16 cellular contexts compared by ENCODE assay signal in genomic region chr7:48179631-48180030, GRCh38. TPM values are rescaled to one million over a fixed set of nuclear protein-coding genes. Genes with fewer than 3 reads are reported as not detected.
DNase-seq lines count a peak whose midpoint lies in the region; ATAC-seq, FAIRE-seq and TF ChIP-seq lines count a peak whose summit lies in the region.
"Had no signal": no experiment of that assay in that cellular context is flagged by ENCODE, and none has a peak within 500 bp of the region (broad histone marks: within the 10 kb centered on the region; RNA-seq: fewer than 3 reads in every experiment).

No MANE protein-coding gene starts in this region.

- H2BK120ac ChIP-seq in H1 (replicated peaks; ENCODE audit: low read depth, low read length) = no peak overlapping the region

- no peaks in the 10 kb centered on the region for H3K9me3 ChIP-seq in SK-N-SH
- no peaks in the 10 kb centered on the region for H3K9me3 ChIP-seq in H1 (ENCODE audit: insufficient read depth in 2 of 2, low read depth in 1 of 2, low read length in 1 of 2)
- H3K9me3 ChIP-seq in neural progenitor cell (ENCODE audit: low read depth) = no peaks in the 10 kb centered on the region
- H3K9me3 ChIP-seq: BLaER1, HAP-1 had no signal

- no peak overlapping the region for H3K14ac ChIP-seq in H1 (ENCODE audit: insufficient read length)

- H4K8ac ChIP-seq in H1 (ENCODE audit: extremely low read depth, insufficient read depth, low read length) = no peak overlapping the region

- H3K27me3 Mint-ChIP-seq in neural progenitor cell (ENCODE audit: insufficient read depth, low read depth) = no peaks in the 10 kb centered on the region
- H3K27me3 Mint-ChIP-seq in mesothelial cell of epicardium (ENCODE audit: low read depth) = no peaks in the 10 kb centered on the region

- H3K23ac ChIP-seq in H1 (ENCODE audit: insufficient read length) = no peak overlapping the region

- H3K4me1 Mint-ChIP-seq in neural progenitor cell = peaks cover 30% of the 10 kb centered on the region
- H3K4me1 Mint-ChIP-seq in mesothelial cell of epicardium = peaks cover 5% of the 10 kb centered on the region
- H3K4me1 Mint-ChIP-seq: CD14-positive monocyte had no signal

- H4K91ac ChIP-seq in H1 (replicated peaks; ENCODE audit: insufficient read length, low read length) = no peak overlapping the region

- H3K4ac ChIP-seq in H1 (replicated peaks; ENCODE audit: insufficient read length, low read depth, low read length) = no peak overlapping the region

- no peak overlapping the region for H3K4me2 ChIP-seq in SK-N-SH
- no peak overlapping the region for H3K4me2 ChIP-seq in H1 (ENCODE audit: insufficient read depth in 1 of 2, low read depth in 2 of 2, low read length in 2 of 2)
- H3K4me2 ChIP-seq in neural progenitor cell = no peak overlapping the region
- H3K4me2 ChIP-seq: BLaER1 had no signal

- no peaks in the 10 kb centered on the region for H3K79me2 ChIP-seq in SK-N-SH (ENCODE audit: insufficient read depth)
- H3K79me2 ChIP-seq in H1 (ENCODE audit: control insufficient read depth in 1 of 2, insufficient read depth in 2 of 2, low read length in 2 of 2) = no peaks in the 10 kb centered on the region
- no peaks in the 10 kb centered on the region for H3K79me2 ChIP-seq in neural progenitor cell (ENCODE audit: low read depth)

- H4K5ac ChIP-seq in H1 (ENCODE audit: insufficient read length, low read depth, low read length) = no peak overlapping the region

- TF ChIP-seq CTCF in SK-N-SH (IDR thresholded peaks at IDR 0.05) = no peak
- TF ChIP-seq CTCF in H1 (IDR thresholded peaks at IDR 0.05; ENCODE audit: control extremely low read depth in 1 of 3, insufficient read depth in 1 of 3, low read depth in 1 of 3, low read length in 3 of 3) = no peak
- no peak for TF ChIP-seq CTCF in neural progenitor cell (IDR thresholded peaks at IDR 0.05)
- no peak for TF ChIP-seq CTCF in mesothelial cell of epicardium (IDR thresholded peaks at IDR 0.05; ENCODE audit: unreplicated experiment)

- H2BK20ac ChIP-seq in H1 (ENCODE audit: low read length) = no peak overlapping the region

- CTCF ChIA-PET in SK-N-SH (lab: Yijun Ruan, JAX) = interaction anchor here (0.8 to 1.0 kb wide), 2 partner anchors 11 to 16 kb away, joined by 3 read pairs; no protein-coding TSS in a partner anchor
- CTCF ChIA-PET in H1 (lab: Charles Lee; ENCODE audit: partially characterized antibody) = no interaction called here

- peaks cover 10% of the 10 kb centered on the region for H3F3A ChIP-seq in SK-N-SH (replicated peaks; ENCODE audit: insufficient read depth)
- no peaks in the 10 kb centered on the region for H3F3A ChIP-seq in neural progenitor cell (ENCODE audit: low read depth)

- no peak for DNase-seq in SK-N-SH
- DNase-seq in H1 (ENCODE audit: low read depth in 1 of 2, low spot score in 2 of 2) = no peak
- no peak for DNase-seq in neural progenitor cell (ENCODE audit: low spot score)
- no peak for DNase-seq in urothelium cell line (ENCODE audit: low spot score)
- no peak for DNase-seq in mesothelial cell of epicardium (ENCODE audit: low spot score in 2 of 2, unreplicated experiment in 2 of 2)
- DNase-seq in HT-29 (ENCODE audit: low spot score) = no peak
- DNase-seq: 8988T; CD4-positive, alpha-beta memory T cell; DMS153; DMS79; GF-D8 had no signal

- H4K20me1 ChIP-seq in SK-N-SH (ENCODE audit: insufficient read depth) (no peaks in the 10 kb centered on the region), H1 (replicated peaks in 1 of 2; ENCODE audit: control insufficient read depth in 1 of 2, insufficient read depth in 2 of 2, low read length in 2 of 2) (no peaks in the 10 kb centered on the region), neural progenitor cell (ENCODE audit: low read depth) (no peaks in the 10 kb centered on the region)
- H4K20me1 ChIP-seq: BLaER1 had no signal

- TF ChIP-seq POLR2A in H1 (IDR thresholded peaks at IDR 0.05; ENCODE audit: control extremely low read depth in 1 of 2, low read depth in 2 of 2, low read length in 2 of 2) = no peak

- no peak overlapping the region for H2AFZ ChIP-seq in SK-N-SH (ENCODE audit: low read depth)
- no peak overlapping the region for H2AFZ ChIP-seq in H1 (ENCODE audit: low read length)
- peak overlapping the region; percentile 26 for H2AFZ ChIP-seq in neural progenitor cell (replicated peaks)

- peak; percentile 18; the same call in 1 of the 3 replicates for ATAC-seq in SK-N-SH treated with all-trans-retinoic acid at 6 μM for 48 hours
- no peak for ATAC-seq in HG02610 (IDR thresholded peaks at IDR 0.05; ENCODE audit: unreplicated experiment)

- H3K23me2 ChIP-seq in H1 (ENCODE audit: low read depth, low read length) = no peaks in the 10 kb centered on the region

- TF ChIP-seq RAD21 in SK-N-SH (IDR thresholded peaks at IDR 0.05; ENCODE audit: low read length) (no peak), H1 (IDR thresholded peaks at IDR 0.05 in 1 of 2, conservative IDR thresholded peaks at IDR 0.05 in 1 of 2; ENCODE audit: low read depth in 2 of 2, low read length in 2 of 2) (no peak)

- H3K4me1 ChIP-seq in SK-N-SH (ENCODE audit: control insufficient read depth in 1 of 2, insufficient read depth in 2 of 2, low read depth in 1 of 2, low read length in 1 of 2) (peaks cover 0 to 20% of the 10 kb centered on the region in 2 experiments; a peak in 1 of 4 replicates), H1 (replicated peaks in 1 of 4; ENCODE audit: control insufficient read depth in 3 of 4, insufficient read depth in 4 of 4, low read length in 3 of 4) (peaks cover 0 to 23% (median 10%) of the 10 kb centered on the region in 4 experiments; a peak in 4 of 7 replicates), neural progenitor cell (peaks cover 11% of the 10 kb centered on the region)
- H3K4me1 ChIP-seq: BLaER1 had no signal

- H2AK5ac ChIP-seq in H1 (ENCODE audit: low read depth, low read length) = no peak overlapping the region

- no peaks in the 10 kb centered on the region for H3K36me3 Mint-ChIP-seq in neural progenitor cell
- no peaks in the 10 kb centered on the region for H3K36me3 Mint-ChIP-seq in mesothelial cell of epicardium
- H3K36me3 Mint-ChIP-seq: CD4-positive, alpha-beta memory T cell had no signal

- H3K4me3 Mint-ChIP-seq in neural progenitor cell = no peak overlapping the region
- H3K4me3 Mint-ChIP-seq in mesothelial cell of epicardium = no peak overlapping the region
- H3K4me3 Mint-ChIP-seq: CD4-positive, alpha-beta memory T cell had no signal

- no peak overlapping the region for H3K9ac ChIP-seq in SK-N-SH
- H3K9ac ChIP-seq in H1 (replicated peaks in 1 of 4; ENCODE audit: extremely low read depth in 1 of 4, low read depth in 3 of 4, low read length in 3 of 4) = no peak overlapping the region
- H3K9ac ChIP-seq in neural progenitor cell = no peak overlapping the region
- H3K9ac ChIP-seq: BLaER1 had no signal

- H3K27ac ChIP-seq in SK-N-SH (ENCODE audit: low read depth in 2 of 2, low read length in 1 of 2) (no peak overlapping the region), H1 (ENCODE audit: low read depth, low read length) (no peak overlapping the region), neural progenitor cell (no peak overlapping the region)
- H3K27ac ChIP-seq: BLaER1 had no signal

- H2BK15ac ChIP-seq in H1 (ENCODE audit: low read length) = no peak overlapping the region

- H3K4me3 ChIP-seq in SK-N-SH (ENCODE audit: low read depth in 2 of 2, low read length in 1 of 2) (no peak overlapping the region), H1 (ENCODE audit: extremely low read depth in 1 of 4, insufficient read depth in 2 of 4, low read depth in 3 of 4, low read length in 4 of 4) (no peak overlapping the region), neural progenitor cell (no peak overlapping the region)
- H3K4me3 ChIP-seq: BLaER1, HAP-1 had no signal

- H3K9me3 Mint-ChIP-seq in neural progenitor cell = no peaks in the 10 kb centered on the region
- H3K9me3 Mint-ChIP-seq in mesothelial cell of epicardium = no peaks in the 10 kb centered on the region
- H3K9me3 Mint-ChIP-seq: CD14-positive monocyte; CD4-positive, alpha-beta memory T cell had no signal

- peaks cover 22% of the 10 kb centered on the region; the same call in 1 of the 2 replicates for H3K27me3 ChIP-seq in SK-N-SH (ENCODE audit: insufficient read depth)
- peaks cover 0 to 5% (median 2%) of the 10 kb centered on the region in 4 experiments; a peak in 1 of 7 replicates for H3K27me3 ChIP-seq in H1 (replicated peaks in 1 of 4; ENCODE audit: control insufficient read depth in 3 of 4, extremely low read depth in 1 of 4, insufficient read depth in 3 of 4, low read length in 3 of 4)
- no peaks in the 10 kb centered on the region for H3K27me3 ChIP-seq in neural progenitor cell
- H3K27me3 ChIP-seq: BLaER1 had no signal

- no peak overlapping the region for H2BK5ac ChIP-seq in H1 (ENCODE audit: low read depth, low read length)

- H3K79me1 ChIP-seq in H1 (ENCODE audit: low read depth, low read length) = no peaks in the 10 kb centered on the region

- POLR2A ChIA-PET in SK-N-SH (lab: Yijun Ruan, JAX) = no interaction called here
- POLR2A ChIA-PET in H1 (lab: Charles Lee; ENCODE audit: partially characterized antibody) = no interaction called here

- no peak overlapping the region for H3K27ac Mint-ChIP-seq in neural progenitor cell
- no peak overlapping the region for H3K27ac Mint-ChIP-seq in mesothelial cell of epicardium
- H3K27ac Mint-ChIP-seq: CD4-positive, alpha-beta memory T cell had no signal

- no peaks in the 10 kb centered on the region for H3K9me2 ChIP-seq in SK-N-SH

- TF ChIP-seq EP300 in SK-N-SH (IDR thresholded peaks at IDR 0.05; ENCODE audit: borderline replicate concordance in 1 of 2, low read depth in 1 of 2, low read length in 1 of 2) (no peak), H1 (IDR thresholded peaks at IDR 0.05; ENCODE audit: borderline replicate concordance in 1 of 2, low read depth in 2 of 2, low read length in 2 of 2) (no peak)

- no peak overlapping the region for H2BK12ac ChIP-seq in H1 (ENCODE audit: low read depth, low read length)

- FAIRE-seq in H1 (lab: Jason Lieb, UNC) (no peak), urothelium cell line (lab: Jason Lieb, UNC) (peak; percentile 9)

- H3K56ac ChIP-seq in H1 (replicated peaks; ENCODE audit: insufficient read length, low read depth, low read length) = no peak overlapping the region

- no peak overlapping the region for H3K18ac ChIP-seq in H1 (ENCODE audit: extremely low read depth, low read length)

- 17% methylated on average over 8 of the region's 8 CpGs for WGBS in SK-N-SH (ENCODE audit: low lambda C conversion rate)
- WGBS in H1 (ENCODE audit: extremely low coverage in 1 of 2, insufficient coverage in 1 of 2, insufficient read length in 1 of 2, insufficient replicate concordance in 2 of 2, low coverage in 1 of 2, low lambda C conversion rate in 2 of 2, missing lambda C conversion rate in 1 of 2), 2 experiments = 88% methylated on average over 8 of the region's 8 CpGs; no CpG with 5 or more reads in 1 of the 2 experiments

- H3K36me3 ChIP-seq in SK-N-SH (replicated peaks in 1 of 2; ENCODE audit: control insufficient read depth in 1 of 2, insufficient read depth in 2 of 2, low read length in 1 of 2) (no peaks in the 10 kb centered on the region), H1 (ENCODE audit: control insufficient read depth in 2 of 4, insufficient read depth in 4 of 4, low read length in 3 of 4) (no peaks in the 10 kb centered on the region), neural progenitor cell (no peaks in the 10 kb centered on the region)
- H3K36me3 ChIP-seq: BLaER1, HAP-1 had no signal

RNA-seq across cellular contexts. Expression of gene ABCA13, which starts 8.4 kb away (rescaled TPM):
- polyA plus RNA-seq in SK-N-SH (2012; rRNA removed) = not detected in 2 replicates
- polyA plus RNA-seq in SK-N-SH (2012; cell fraction: cytosol; rRNA removed) = under 0.01 TPM in 1 of 2 replicates, not detected in the other
- polyA plus RNA-seq in SK-N-SH (2012; cell fraction: nucleus; rRNA removed) = under 0.01 TPM in 1 of 2 replicates, not detected in the other
- total RNA-seq in H1 (2021; fragmentation: NEBNext Ultra II Directional; extraction: Animal tissue kit (Norgen Biotek cat#: 25700)) = 0.07 and 0.13 TPM in 2 replicates
- 0.02 and 0.09 TPM in 2 replicates for polyA plus RNA-seq in H1 (2011; rRNA removed)
- polyA plus RNA-seq in H1 (2011; cell fraction: cytosol; rRNA removed) = 0.01 TPM
- 0.03 TPM for polyA plus RNA-seq in H1 (2011; cell fraction: nucleus; rRNA removed)
- 0.05 to 0.12 TPM in 2 of 4 replicates, not detected in the others for polyA plus RNA-seq in H1 (2012, experiment 1 of 2)
- not detected for polyA plus RNA-seq in H1 (2012, experiment 2 of 2)
- polyA plus RNA-seq in H1 (2013, experiment 1 of 2) = 0.02 TPM
- polyA plus RNA-seq in H1 (2013, experiment 2 of 2) = 0.06 TPM
- polyA minus RNA-seq in H1 (2011; rRNA and poly(A)+ RNA removed) = 0.06 and 0.17 TPM in 2 replicates
- polyA minus RNA-seq in H1 (2011; cell fraction: cytosol; rRNA and poly(A)+ RNA removed) = 0.15 TPM
- polyA minus RNA-seq in H1 (2011; cell fraction: nucleus; rRNA and poly(A)+ RNA removed) = 0.20 TPM
- total RNA-seq in neural progenitor cell (ENCODE audit: low replicate concordance) = not detected in 2 replicates
- 0.24 to 0.29 TPM (median 0.25 TPM) in 3 replicates for total RNA-seq in mesothelial cell of epicardium
- 0.08 and 0.26 TPM in 2 replicates for total RNA-seq in HT-29 (2014; rRNA removed; shearing (Covaris generic))
- total RNA-seq: CD4-positive, alpha-beta memory T cell had no signal
- polyA plus RNA-seq: CD4-positive, alpha-beta memory T cell had no signal
